1 cellular context compared by ENCODE assay signal in the genomic region with DNA sequence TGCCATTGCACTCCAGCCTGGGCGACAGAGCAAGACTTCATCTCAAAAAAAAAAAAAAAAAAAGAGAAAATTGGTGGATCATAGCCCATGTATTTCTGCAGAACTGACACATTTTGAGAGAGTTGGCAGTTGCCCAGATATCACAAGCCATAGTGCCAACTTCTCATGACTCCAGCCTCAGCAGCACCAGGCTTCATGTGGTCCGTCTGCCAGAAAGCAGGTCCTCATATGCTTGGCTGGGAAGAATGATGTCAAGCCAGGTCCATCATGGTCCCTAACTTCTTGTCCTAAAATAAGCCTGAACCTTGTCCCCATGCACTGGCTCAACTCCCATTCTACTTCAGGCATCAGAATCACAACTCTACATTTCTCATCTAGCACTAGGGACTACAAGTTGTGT.
TF ChIP-seq lines count a peak whose summit lies in the region.

No MANE protein-coding gene starts in this region.

TF ChIP-seq in endothelial cell of umbilical vein, 7 proteins besides CTCF, POLR2A, EP300 and RAD21 (continued from another document):
- TF ChIP-seq MAX (IDR thresholded peaks at IDR 0.05; ENCODE audit: insufficient read depth, insufficient read length), result no peak
- TF ChIP-seq MYC (IDR thresholded peaks at IDR 0.05; ENCODE audit: low read depth, low read length), result no peak
- TF ChIP-seq JUN (IDR thresholded peaks at IDR 0.05; ENCODE audit: borderline replicate concordance, insufficient read depth, insufficient read length, low read depth), result no peak
- TF ChIP-seq EZH2 (IDR thresholded peaks at IDR 0.05; ENCODE audit: borderline replicate concordance, low read depth, low read length, severe bottlenecking), result no peak
